In the genomic region with DNA sequence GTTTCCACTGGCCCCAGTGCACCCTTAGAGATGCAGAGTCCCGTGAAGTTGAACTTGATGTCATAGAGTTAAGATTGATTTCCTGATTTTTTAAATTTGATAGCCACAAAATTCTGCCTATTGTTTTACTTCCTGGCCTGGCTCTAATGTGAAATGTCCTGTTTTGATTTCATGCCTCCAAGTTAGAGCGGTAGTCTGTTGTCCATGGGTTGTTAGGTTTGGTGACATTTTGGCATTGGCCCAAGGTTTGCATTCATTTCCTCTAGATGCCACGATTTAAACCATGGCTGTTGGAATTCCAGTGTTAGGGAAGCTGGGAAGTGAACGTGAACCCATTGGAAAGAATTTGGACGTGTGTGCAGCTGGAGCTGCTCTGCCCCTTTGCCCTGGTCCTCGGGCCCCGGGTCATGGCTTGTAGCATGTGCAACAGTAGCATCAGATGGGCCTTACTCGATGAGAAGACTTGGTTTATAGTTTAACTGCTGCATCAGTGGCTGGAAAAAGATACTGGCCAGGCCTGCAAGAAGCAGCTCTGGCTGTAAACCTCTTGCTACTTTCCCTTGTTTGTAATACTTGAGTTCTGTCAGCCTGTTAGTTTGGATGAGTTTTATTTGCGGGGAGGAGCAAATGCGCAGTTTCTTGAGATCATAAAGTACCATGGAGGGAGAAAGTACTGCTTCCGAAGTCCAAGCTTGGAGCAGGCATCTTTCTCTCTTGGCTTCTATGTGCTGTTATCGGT, we compare ENCODE assay signal across 9 cellular contexts.
A peak's percentile ranks its signal among the peaks of the same experiment; 100 is the strongest.
DNase-seq lines count a peak whose midpoint lies in the region; ATAC-seq and TF ChIP-seq lines count a peak whose summit lies in the region.
"Had no signal": no experiment of that assay in that cellular context is flagged by ENCODE, and none has a peak within 500 bp of the region (broad histone marks: within the 10 kb centered on the region; RNA-seq: fewer than 3 reads in every experiment).

No MANE protein-coding gene starts in this region.

- H3K36me3 ChIP-seq in esophagus muscularis mucosa, result no peaks in the 10 kb centered on the region

- no peaks in the 10 kb centered on the region for H3K27me3 ChIP-seq in esophagus muscularis mucosa

- WGBS in esophagus muscularis mucosa, result 57% methylated on average over 12 of the region's 12 CpGs

- ATAC-seq in SK-N-SH treated with all-trans-retinoic acid at 6 μM for 48 hours (peak; percentile 33), sciatic nerve (peak; percentile 34), GM21526 (IDR thresholded peaks at IDR 0.05; ENCODE audit: low FRiP score, unreplicated experiment) (no peak), GM18858 (IDR thresholded peaks at IDR 0.05; ENCODE audit: unreplicated experiment) (no peak)

- peak overlapping the region in 3 of 7 donors; percentile 27 to 90 (median 57) for H3K27ac Mint-ChIP-seq in CD14-positive monocyte

- no peaks in the 10 kb centered on the region for H3K9me3 ChIP-seq in esophagus muscularis mucosa

- no peaks in the 10 kb centered on the region for H3K27me3 Mint-ChIP-seq in CD14-positive monocyte (ENCODE audit: low read depth in 3 of 3)

- TF ChIP-seq EP300 in esophagus muscularis mucosa (IDR thresholded peaks at IDR 0.05), result no peak

- no peak overlapping the region for H3K4me3 Mint-ChIP-seq in CD14-positive monocyte

- peaks cover 17% of the 10 kb centered on the region for H3K4me1 Mint-ChIP-seq in CD14-positive monocyte

- peaks cover 0 to 3% (median 0%) of the 10 kb centered on the region in 7 donors for H3K9me3 Mint-ChIP-seq in CD14-positive monocyte

- TF ChIP-seq POLR2A in esophagus muscularis mucosa (IDR thresholded peaks at IDR 0.05; ENCODE audit: low read depth), result no peak

- peaks cover 18 to 24% (median 21%) of the 10 kb centered on the region in 4 donors for H3K4me1 ChIP-seq in esophagus muscularis mucosa

- H3K4me3 ChIP-seq in esophagus muscularis mucosa, result peak overlapping the region; percentile 10 to 46 (median 41)

- TF ChIP-seq CTCF in esophagus muscularis mucosa (IDR thresholded peaks at IDR 0.05), result no peak
- no peak for TF ChIP-seq CTCF in CD14-positive monocyte (IDR thresholded peaks at IDR 0.05)

- H3K27ac ChIP-seq in esophagus muscularis mucosa (replicated peaks in 1 of 4), result peak overlapping the region; percentile 42 to 56 (median 50)

- DNase-seq in EH (ENCODE audit: low read depth), result peak; percentile 59
- DNase-seq in esophagus muscularis mucosa (ENCODE audit: extremely low spot score), result no peak
- no peak for DNase-seq in sciatic nerve (ENCODE audit: low spot score)
- DNase-seq in GDM1 (lab: John Stamatoyannopoulos, UW), result no peak
- DNase-seq in CD14-positive monocyte (ENCODE audit: low spot score), result no peak
- DNase-seq: stimulated activated CD4-positive, alpha-beta T cell treated with anti-CD3 and anti-CD28 coated beads, Interleukin-4, amount 100 ng/mL, for 24 hours had no signal

- intact Hi-C loops in esophagus muscularis mucosa (cut with DNase I) (no loop called here), sciatic nerve (cut with DNase I) (no loop called here), CD14-positive monocyte (cut with micrococcal nuclease) (no loop called here)

- H3K36me3 Mint-ChIP-seq in CD14-positive monocyte, result no peaks in the 10 kb centered on the region

TF ChIP-seq in SK-N-SH treated with all-trans-retinoic acid at 6 μM for 48 hours, 23 proteins besides CTCF, POLR2A, EP300 and RAD21:
- TF ChIP-seq, protein P1, sequence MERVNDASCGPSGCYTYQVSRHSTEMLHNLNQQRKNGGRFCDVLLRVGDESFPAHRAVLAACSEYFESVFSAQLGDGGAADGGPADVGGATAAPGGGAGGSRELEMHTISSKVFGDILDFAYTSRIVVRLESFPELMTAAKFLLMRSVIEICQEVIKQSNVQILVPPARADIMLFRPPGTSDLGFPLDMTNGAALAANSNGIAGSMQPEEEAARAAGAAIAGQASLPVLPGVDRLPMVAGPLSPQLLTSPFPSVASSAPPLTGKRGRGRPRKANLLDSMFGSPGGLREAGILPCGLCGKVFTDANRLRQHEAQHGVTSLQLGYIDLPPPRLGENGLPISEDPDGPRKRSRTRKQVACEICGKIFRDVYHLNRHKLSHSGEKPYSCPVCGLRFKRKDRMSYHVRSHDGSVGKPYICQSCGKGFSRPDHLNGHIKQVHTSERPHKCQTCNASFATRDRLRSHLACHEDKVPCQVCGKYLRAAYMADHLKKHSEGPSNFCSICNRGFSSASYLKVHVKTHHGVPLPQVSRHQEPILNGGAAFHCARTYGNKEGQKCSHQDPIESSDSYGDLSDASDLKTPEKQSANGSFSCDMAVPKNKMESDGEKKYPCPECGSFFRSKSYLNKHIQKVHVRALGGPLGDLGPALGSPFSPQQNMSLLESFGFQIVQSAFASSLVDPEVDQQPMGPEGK (CRISPR knock-in tag; IDR thresholded peaks at IDR 0.05; ENCODE audit: borderline replicate concordance), result no peak
- TF ChIP-seq RARB (CRISPR knock-in tag; IDR thresholded peaks at IDR 0.05) (no peak), ZFP3 (CRISPR knock-in tag; IDR thresholded peaks at IDR 0.05) (no peak), ZC3H10 (CRISPR knock-in tag; IDR thresholded peaks at IDR 0.05) (no peak), SNAI2 (CRISPR knock-in tag; IDR thresholded peaks at IDR 0.05) (no peak), GLIS3 (CRISPR knock-in tag; IDR thresholded peaks at IDR 0.05) (no peak), ARNTL (CRISPR knock-in tag; IDR thresholded peaks at IDR 0.05; ENCODE audit: borderline replicate concordance, low read depth) (no peak), TOX (CRISPR knock-in tag; IDR thresholded peaks at IDR 0.05; ENCODE audit: borderline replicate concordance) (no peak), BACH2 (CRISPR knock-in tag; IDR thresholded peaks at IDR 0.05; ENCODE audit: borderline replicate concordance) (no peak), ISL1 (CRISPR knock-in tag; IDR thresholded peaks at IDR 0.05) (no peak)
- TF ChIP-seq, protein P2, sequence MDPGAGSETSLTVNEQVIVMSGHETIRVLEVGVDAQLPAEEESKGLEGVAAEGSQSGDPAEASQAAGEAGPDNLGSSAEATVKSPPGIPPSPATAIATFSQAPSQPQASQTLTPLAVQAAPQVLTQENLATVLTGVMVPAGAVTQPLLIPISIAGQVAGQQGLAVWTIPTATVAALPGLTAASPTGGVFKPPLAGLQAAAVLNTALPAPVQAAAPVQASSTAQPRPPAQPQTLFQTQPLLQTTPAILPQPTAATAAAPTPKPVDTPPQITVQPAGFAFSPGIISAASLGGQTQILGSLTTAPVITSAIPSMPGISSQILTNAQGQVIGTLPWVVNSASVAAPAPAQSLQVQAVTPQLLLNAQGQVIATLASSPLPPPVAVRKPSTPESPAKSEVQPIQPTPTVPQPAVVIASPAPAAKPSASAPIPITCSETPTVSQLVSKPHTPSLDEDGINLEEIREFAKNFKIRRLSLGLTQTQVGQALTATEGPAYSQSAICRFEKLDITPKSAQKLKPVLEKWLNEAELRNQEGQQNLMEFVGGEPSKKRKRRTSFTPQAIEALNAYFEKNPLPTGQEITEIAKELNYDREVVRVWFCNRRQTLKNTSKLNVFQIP (CRISPR knock-in tag; IDR thresholded peaks at IDR 0.05; ENCODE audit: borderline replicate concordance, low read depth), result no peak

Comparison
In these comparisons a context has a peak if more than half of its experiments do, and no peak if none do; other contexts are left out.
1. ATAC-seq: peak in SK-N-SH treated with all-trans-retinoic acid at 6 μM for 48 hours (single experiment) and sciatic nerve (single experiment); none in GM21526 (single experiment) and GM18858 (single experiment).